In genomic region chrX:110965409-110965808, GRCh38 we compare ENCODE assay signal across 16 cellular contexts.
"Had no signal": no experiment of that assay in that cellular context is flagged by ENCODE, and none has a peak within 500 bp of the region (broad histone marks: within the 10 kb centered on the region; RNA-seq: fewer than 3 reads in every experiment).

No MANE protein-coding gene starts in this region.

- H3K9me3 Mint-ChIP-seq: activated naive CD4-positive, alpha-beta T cell treated with anti-CD3 and anti-CD28 coated beads, Interleukin-2, amount 10 ng/mL, durations not matched to agents 7 days and 5 days; activated T-helper 17 cell treated with anti-CD3 and anti-CD28 coated beads, Interleukin-2, amount 50 U/mL, for 72 hours; stimulated activated effector memory CD8-positive, alpha-beta T cell treated with anti-CD3 and anti-CD28 coated beads, Interleukin-12 subunit alpha, Interleukin-12 subunit beta, amount 100 ng/mL, for 72 hours had no signal

- H3K27me3 Mint-ChIP-seq: activated naive CD4-positive, alpha-beta T cell treated with anti-CD3 and anti-CD28 coated beads, Interleukin-2, amount 10 ng/mL, durations not matched to agents 7 days and 5 days; activated T-helper 17 cell treated with anti-CD3 and anti-CD28 coated beads, Interleukin-2, amount 50 U/mL, for 72 hours had no signal

- FAIRE-seq: kidney had no signal

- H3K9me3 ChIP-seq: adrenal gland, esophagus squamous epithelium, gastrocnemius medialis, neutrophil, tibial nerve had no signal

- H3K4me1 ChIP-seq: adrenal gland, esophagus squamous epithelium, gastrocnemius medialis, tibial nerve had no signal

- H3K4me3 ChIP-seq: adrenal gland, esophagus squamous epithelium, gastrocnemius medialis, smooth muscle cell, tibial nerve had no signal

- H3K4me3 Mint-ChIP-seq: activated CD8-positive, alpha-beta T cell treated with anti-CD3 and anti-CD28 coated beads, Interleukin-2, amount 10 ng/mL, durations not matched to agents 7 days and 5 days; activated naive CD4-positive, alpha-beta T cell treated with anti-CD3 and anti-CD28 coated beads, Interleukin-2, amount 10 ng/mL, durations not matched to agents 7 days and 5 days; activated T-helper 17 cell treated with anti-CD3 and anti-CD28 coated beads, Interleukin-2, amount 50 U/mL, for 72 hours; stimulated activated effector memory CD8-positive, alpha-beta T cell treated with anti-CD3 and anti-CD28 coated beads, Interleukin-12 subunit alpha, Interleukin-12 subunit beta, amount 100 ng/mL, for 72 hours had no signal

- H3K27ac ChIP-seq: adrenal gland, brain microvascular endothelial cell, esophagus squamous epithelium, gastrocnemius medialis, neutrophil, VCaP had no signal

- H3K36me3 ChIP-seq: adrenal gland, brain microvascular endothelial cell, esophagus squamous epithelium, gastrocnemius medialis, neutrophil, tibial nerve had no signal

- H3K27ac Mint-ChIP-seq: activated CD8-positive, alpha-beta T cell treated with anti-CD3 and anti-CD28 coated beads, Interleukin-2, amount 10 ng/mL, durations not matched to agents 7 days and 5 days; activated naive CD4-positive, alpha-beta T cell treated with anti-CD3 and anti-CD28 coated beads, Interleukin-2, amount 10 ng/mL, durations not matched to agents 7 days and 5 days; activated T-helper 17 cell treated with anti-CD3 and anti-CD28 coated beads, Interleukin-2, amount 50 U/mL, for 72 hours; stimulated activated effector memory CD8-positive, alpha-beta T cell treated with anti-CD3 and anti-CD28 coated beads, Interleukin-12 subunit alpha, Interleukin-12 subunit beta, amount 100 ng/mL, for 72 hours had no signal

- DNase-seq: activated CD4-positive, alpha-beta T cell treated with anti-CD3 and anti-CD28 coated beads for 4 hours; activated CD8-positive, alpha-beta T cell treated with anti-CD3 and anti-CD28 coated beads, Interleukin-2, amount 10 ng/mL, durations not matched to agents 7 days and 5 days; activated naive CD4-positive, alpha-beta T cell treated with anti-CD3 and anti-CD28 coated beads, Interleukin-2, amount 10 ng/mL, durations not matched to agents 7 days and 5 days; adrenal gland; brain microvascular endothelial cell; esophagus squamous epithelium; gastrocnemius medialis; kidney; right cardiac atrium; T-helper 1 cell had no signal

- H3K27me3 ChIP-seq: brain microvascular endothelial cell, esophagus squamous epithelium, gastrocnemius medialis, neutrophil had no signal

- H3K36me3 Mint-ChIP-seq: activated naive CD4-positive, alpha-beta T cell treated with anti-CD3 and anti-CD28 coated beads, Interleukin-2, amount 10 ng/mL, durations not matched to agents 7 days and 5 days; stimulated activated effector memory CD8-positive, alpha-beta T cell treated with anti-CD3 and anti-CD28 coated beads, Interleukin-12 subunit alpha, Interleukin-12 subunit beta, amount 100 ng/mL, for 72 hours had no signal

- H3K4me1 Mint-ChIP-seq: activated naive CD4-positive, alpha-beta T cell treated with anti-CD3 and anti-CD28 coated beads, Interleukin-2, amount 10 ng/mL, durations not matched to agents 7 days and 5 days; activated T-helper 17 cell treated with anti-CD3 and anti-CD28 coated beads, Interleukin-2, amount 50 U/mL, for 72 hours; stimulated activated effector memory CD8-positive, alpha-beta T cell treated with anti-CD3 and anti-CD28 coated beads, Interleukin-12 subunit alpha, Interleukin-12 subunit beta, amount 100 ng/mL, for 72 hours had no signal

- ATAC-seq: activated CD8-positive, alpha-beta T cell treated with anti-CD3 and anti-CD28 coated beads, Interleukin-2, amount 10 ng/mL, durations not matched to agents 7 days and 5 days; activated T-helper 17 cell treated with anti-CD3 and anti-CD28 coated beads, Interleukin-2, amount 50 U/mL, for 72 hours; gastrocnemius medialis; right cardiac atrium; stimulated activated effector memory CD8-positive, alpha-beta T cell treated with anti-CD3 and anti-CD28 coated beads, Interleukin-12 subunit alpha, Interleukin-12 subunit beta, amount 100 ng/mL, for 72 hours had no signal
